In the genomic region with DNA sequence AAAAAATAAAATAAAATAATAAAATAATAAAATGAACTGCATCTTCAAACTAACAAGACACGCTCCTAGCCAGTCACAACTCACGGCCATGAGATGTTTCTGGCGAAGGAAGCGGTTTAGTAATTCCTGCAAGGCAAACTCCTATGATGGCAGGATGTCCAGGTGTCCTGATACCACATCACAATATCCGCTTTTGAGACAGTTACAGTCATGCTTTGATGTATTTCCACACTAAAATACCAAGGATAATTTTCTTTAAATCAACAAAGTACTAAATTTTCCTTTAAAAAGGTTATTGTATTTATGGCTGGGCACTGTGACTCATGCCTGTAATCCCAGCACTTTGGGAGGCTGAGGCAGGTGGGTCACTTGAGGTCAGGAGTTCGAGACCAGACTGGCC, we compare ENCODE assay signal across 16 cellular contexts. TPM values are rescaled to one million over a fixed set of nuclear protein-coding genes. Genes with fewer than 3 reads are reported as not detected.
"Had no signal": no experiment of that assay in that cellular context is flagged by ENCODE, and none has a peak within 500 bp of the region (broad histone marks: within the 10 kb centered on the region; RNA-seq: fewer than 3 reads in every experiment).

No MANE protein-coding gene starts in this region.

RNA-seq across cellular contexts. Expression of a gene that starts 9.6 kb away (rescaled TPM):
- total RNA-seq: activated naive CD4-positive, alpha-beta T cell treated with anti-CD3 and anti-CD28 coated beads for 36 hours; activated naive CD4-positive, alpha-beta T cell treated with anti-CD3 and anti-CD28 coated beads, Interleukin-2, amount 50 U/mL, for 72 hours; activated naive CD8-positive, alpha-beta T cell treated with anti-CD3 and anti-CD28 coated beads for 36 hours; activated naive CD8-positive, alpha-beta T cell treated with anti-CD3 and anti-CD28 coated beads, Interleukin-2, amount 10 ng/mL, durations not matched to agents 7 days and 5 days; activated T-cell treated with anti-CD3 and anti-CD28 coated beads, Interleukin-2, amount 50 U/mL, for 72 hours; activated T-helper 1 cell treated with anti-CD3 and anti-CD28 coated beads, Interleukin-12 subunit alpha, Interleukin-12 subunit beta, Interleukin-2, Interleukin-4 antibody, amounts not matched to agents 30 ng/mL and 10 ng/mL and 1 ng/mL, durations not matched to agents 14 hours and 24 hours and 36 hours; activated T-helper 17 cell treated with anti-CD3 and anti-CD28 coated beads, Interleukin-2, amount 50 U/mL, for 72 hours; activated T-helper 2 cell treated with anti-CD3 and anti-CD28 coated beads, Interferon-gamma antibody, Interleukin-2, Interleukin-4, amounts not matched to agents 10 μg/mL and 5 μg/mL and 100 μg/mL, durations not matched to agents 14 hours and 24 hours and 36 hours; ascending aorta; astrocyte; breast epithelium; bronchial epithelial cell; cardiac muscle cell; cardiac septum; cerebellum; chondrocyte had no signal
- polyA plus RNA-seq: cardiac muscle cell had no signal

RNA-seq across cellular contexts. Expression of a gene that starts 34.2 kb away (rescaled TPM):
- total RNA-seq: activated naive CD4-positive, alpha-beta T cell treated with anti-CD3 and anti-CD28 coated beads for 36 hours; activated naive CD4-positive, alpha-beta T cell treated with anti-CD3 and anti-CD28 coated beads, Interleukin-2, amount 50 U/mL, for 72 hours; activated naive CD8-positive, alpha-beta T cell treated with anti-CD3 and anti-CD28 coated beads for 36 hours; activated naive CD8-positive, alpha-beta T cell treated with anti-CD3 and anti-CD28 coated beads, Interleukin-2, amount 10 ng/mL, durations not matched to agents 7 days and 5 days; activated T-cell treated with anti-CD3 and anti-CD28 coated beads, Interleukin-2, amount 50 U/mL, for 72 hours; activated T-helper 1 cell treated with anti-CD3 and anti-CD28 coated beads, Interleukin-12 subunit alpha, Interleukin-12 subunit beta, Interleukin-2, Interleukin-4 antibody, amounts not matched to agents 30 ng/mL and 10 ng/mL and 1 ng/mL, durations not matched to agents 14 hours and 24 hours and 36 hours; activated T-helper 17 cell treated with anti-CD3 and anti-CD28 coated beads, Interleukin-2, amount 50 U/mL, for 72 hours; activated T-helper 2 cell treated with anti-CD3 and anti-CD28 coated beads, Interferon-gamma antibody, Interleukin-2, Interleukin-4, amounts not matched to agents 10 μg/mL and 5 μg/mL and 100 μg/mL, durations not matched to agents 14 hours and 24 hours and 36 hours; ascending aorta; astrocyte; breast epithelium; bronchial epithelial cell; cardiac muscle cell; cardiac septum; cerebellum; chondrocyte had no signal
- polyA plus RNA-seq: cardiac muscle cell had no signal
